Comparison of ENCODE assay signal across 19 cellular contexts in genomic region chr19:47531640-47532387, GRCh38. TPM values are rescaled to one million over a fixed set of nuclear protein-coding genes. Genes with fewer than 3 reads are reported as not detected.
"Had no signal": no experiment of that assay in that cellular context is flagged by ENCODE, and none has a peak within 500 bp of the region (broad histone marks: within the 10 kb centered on the region; RNA-seq: fewer than 3 reads in every experiment).

No MANE protein-coding gene starts in this region.

- ATAC-seq: mucosa of descending colon; natural killer cell treated with Interleukin-12 subunit alpha and Interleukin-12 subunit beta and Interleukin-15 and Interleukin-18, amount 100 ng/mL, for 72 hours; psoas muscle had no signal

- H3K36me3 Mint-ChIP-seq: activated CD4-positive, alpha-beta memory T cell treated with anti-CD3 and anti-CD28 coated beads for 36 hours; immature natural killer cell; natural killer cell treated with Interleukin-12 subunit alpha and Interleukin-12 subunit beta and Interleukin-15 and Interleukin-18, amount 100 ng/mL, for 72 hours had no signal

- H3K9me3 Mint-ChIP-seq: activated CD4-positive, alpha-beta memory T cell treated with anti-CD3 and anti-CD28 coated beads for 36 hours; immature natural killer cell; natural killer cell treated with Interleukin-12 subunit alpha and Interleukin-12 subunit beta and Interleukin-15 and Interleukin-18, amount 100 ng/mL, for 72 hours; stimulated activated naive CD8-positive, alpha-beta T cell treated with anti-CD3 and anti-CD28 coated beads, Interleukin-15, Interleukin-2, amounts not matched to agents 100 ng/mL and 50 ng/mL, for 24 hours; T-helper 2 cell treated with Interferon-gamma antibody and Interleukin-4, amounts not matched to agents 5 μg/mL and 100 μg/mL, for 36 hours had no signal

- H3K4me1 ChIP-seq: psoas muscle had no signal

- H3K4me3 ChIP-seq: lung, mucosa of descending colon, psoas muscle, thoracic aorta had no signal

- H3K27ac Mint-ChIP-seq: activated CD4-positive, alpha-beta memory T cell treated with anti-CD3 and anti-CD28 coated beads for 36 hours; immature natural killer cell; natural killer cell treated with Interleukin-12 subunit alpha and Interleukin-12 subunit beta and Interleukin-15 and Interleukin-18, amount 100 ng/mL, for 72 hours; stimulated activated naive CD8-positive, alpha-beta T cell treated with anti-CD3 and anti-CD28 coated beads, Interleukin-15, Interleukin-2, amounts not matched to agents 100 ng/mL and 50 ng/mL, for 24 hours; T-helper 2 cell treated with Interferon-gamma antibody and Interleukin-4, amounts not matched to agents 5 μg/mL and 100 μg/mL, for 36 hours had no signal

- H3K36me3 ChIP-seq: thoracic aorta had no signal

- H3K9me3 ChIP-seq: mucosa of descending colon, psoas muscle, thoracic aorta had no signal

- H3K4me1 Mint-ChIP-seq: immature natural killer cell had no signal

- DNase-seq: activated CD4-positive, alpha-beta memory T cell treated with anti-CD3 and anti-CD28 coated beads for 36 hours; activated CD4-positive, CD25-positive, alpha-beta regulatory T cell treated with anti-CD3 and anti-CD28 coated beads, Interleukin-2, amount 50 U/mL, for 72 hours; activated CD8-positive, alpha-beta memory T cell treated with anti-CD3 and anti-CD28 coated beads, Interleukin-2, amount 50 U/mL, for 4 hours; activated naive CD4-positive, alpha-beta T cell treated with Interleukin-2 at 50 U/mL for 16 hours; caudate nucleus; cortex of kidney; effector memory CD4-positive, alpha-beta T cell; immature natural killer cell; mucosa of descending colon; occipital lobe; psoas muscle; stimulated activated CD4-positive, alpha-beta T cell treated with anti-CD3 and anti-CD28 coated beads, Interleukin-12 subunit alpha, Interleukin-12 subunit beta, amount 100 ng/mL, for 4 hours; SW 1271 had no signal

- H3K27me3 Mint-ChIP-seq: activated CD4-positive, alpha-beta memory T cell treated with anti-CD3 and anti-CD28 coated beads for 36 hours; stimulated activated naive CD8-positive, alpha-beta T cell treated with anti-CD3 and anti-CD28 coated beads, Interleukin-15, Interleukin-2, amounts not matched to agents 100 ng/mL and 50 ng/mL, for 24 hours had no signal

- H3K27ac ChIP-seq: psoas muscle, thoracic aorta had no signal

- H3K4me3 Mint-ChIP-seq: activated CD4-positive, alpha-beta memory T cell treated with anti-CD3 and anti-CD28 coated beads for 36 hours; immature natural killer cell; natural killer cell treated with Interleukin-12 subunit alpha and Interleukin-12 subunit beta and Interleukin-15 and Interleukin-18, amount 100 ng/mL, for 72 hours; stimulated activated naive CD8-positive, alpha-beta T cell treated with anti-CD3 and anti-CD28 coated beads, Interleukin-15, Interleukin-2, amounts not matched to agents 100 ng/mL and 50 ng/mL, for 24 hours; T-helper 2 cell treated with Interferon-gamma antibody and Interleukin-4, amounts not matched to agents 5 μg/mL and 100 μg/mL, for 36 hours had no signal

RNA-seq across cellular contexts. Expression of gene ZNF541, which starts 41.1 kb away (rescaled TPM):
- total RNA-seq: epithelial cell of proximal tubule, occipital lobe, thoracic aorta had no signal
- polyA plus RNA-seq: immature natural killer cell had no signal
